Comparison of ENCODE assay signal across 1 cellular context in genomic region chr19:44683434-44684210, GRCh38.
TF ChIP-seq lines count a peak whose summit lies in the region.

No MANE protein-coding gene starts in this region.

TF ChIP-seq in HepG2, 621 proteins besides CTCF, POLR2A, EP300 and RAD21:
- no peak for TF ChIP-seq ZNF274 (CRISPR knock-in tag; IDR thresholded peaks at IDR 0.05)
- no peak for TF ChIP-seq NRL (CRISPR knock-in tag; IDR thresholded peaks at IDR 0.05; ENCODE audit: borderline replicate concordance)
- no peak for TF ChIP-seq MED8 (CRISPR knock-in tag; IDR thresholded peaks at IDR 0.05; ENCODE audit: insufficient replicate concordance)
- TF ChIP-seq PATZ1 (CRISPR knock-in tag; IDR thresholded peaks at IDR 0.05), result no peak
- TF ChIP-seq PLRG1 (conservative IDR thresholded peaks at IDR 0.05), result no peak
- TF ChIP-seq ZXDC (CRISPR knock-in tag; IDR thresholded peaks at IDR 0.05), result no peak
